In genomic region chr11:61429691-61430582, GRCh38 we compare ENCODE assay signal across 8 cellular contexts. TPM values are rescaled to one million over a fixed set of nuclear protein-coding genes. Genes with fewer than 3 reads are reported as not detected.
DNase-seq lines count a peak whose midpoint lies in the region; ATAC-seq and TF ChIP-seq lines count a peak whose summit lies in the region.

Gene CPSF7 (minus strand): TSS chr11:61429975. CDS start chr11:61429235, 740 bp downstream.
Gene SDHAF2 (plus strand): TSS chr11:61430124. CDS start chr11:61430147, 23 bp downstream.

- H3K27me3 ChIP-seq in BE2C: no peaks in the 10 kb centered on the region

- H3K27ac ChIP-seq in cingulate gyrus (ENCODE audit: low read depth, low read length): peak within 1 kb of the TSS; percentile 85

- peaks cover 13% of the 10 kb centered on the region for H3K36me3 ChIP-seq in BE2C

- peak within 1 kb of the TSS; percentile 95 for H3K4me3 ChIP-seq in BE2C (ENCODE audit: low read depth, low read length)

- no peaks in the 10 kb centered on the region for H3K9me3 ChIP-seq in BE2C

- no peaks in the 10 kb centered on the region; the same call in 1 of the 2 replicates for H3K4me1 ChIP-seq in BE2C

- DNase-seq in BE2C (peak; percentile 93), GM19240 (ENCODE audit: insufficient read length, low spot score) (peak; percentile 85), NCI-H526 (lab: John Stamatoyannopoulos, UW) (peak; percentile 92 to 99), kidney tubule cell (ENCODE audit: low spot score) (peak; percentile 96)
- DNase-seq in activated CD4-positive, alpha-beta T cell treated with anti-CD3 and anti-CD28 coated beads for 48 hours: peak; percentile 99
- peak; percentile 90 to 96 for DNase-seq in stimulated activated CD4-positive, alpha-beta T cell treated with anti-CD3 and anti-CD28 coated beads, Interleukin-1b, Interleukin-23, amount 100 ng/mL, for 1 hour (ENCODE audit: low read depth in 2 of 2)

- ATAC-seq in HG03457 (IDR thresholded peaks at IDR 0.05; ENCODE audit: unreplicated experiment): peak; percentile 68

- TF ChIP-seq CTCF in BE2C (IDR thresholded peaks at IDR 0.05; ENCODE audit: low read depth, low read length): no peak

RNA-seq across cellular contexts. Expression of gene CPSF7, which starts in this region (rescaled TPM):
- 60.7 TPM for polyA plus RNA-seq in BE2C (2012; ENCODE audit: insufficient read depth, insufficient read length, low read depth)

RNA-seq across cellular contexts. Expression of gene SDHAF2, which starts in this region (rescaled TPM):
- polyA plus RNA-seq in BE2C (2012; ENCODE audit: insufficient read depth, insufficient read length, low read depth): 30.9 TPM

Comparison
In these comparisons a context has a peak if more than half of its experiments do, and no peak if none do; other contexts are left out.
1. Peak in every context shown above with its lines: DNase-seq, ATAC-seq, H3K4me3 ChIP-seq and H3K27ac ChIP-seq.